Comparison of ENCODE assay signal across 10 cellular contexts in the genomic region with DNA sequence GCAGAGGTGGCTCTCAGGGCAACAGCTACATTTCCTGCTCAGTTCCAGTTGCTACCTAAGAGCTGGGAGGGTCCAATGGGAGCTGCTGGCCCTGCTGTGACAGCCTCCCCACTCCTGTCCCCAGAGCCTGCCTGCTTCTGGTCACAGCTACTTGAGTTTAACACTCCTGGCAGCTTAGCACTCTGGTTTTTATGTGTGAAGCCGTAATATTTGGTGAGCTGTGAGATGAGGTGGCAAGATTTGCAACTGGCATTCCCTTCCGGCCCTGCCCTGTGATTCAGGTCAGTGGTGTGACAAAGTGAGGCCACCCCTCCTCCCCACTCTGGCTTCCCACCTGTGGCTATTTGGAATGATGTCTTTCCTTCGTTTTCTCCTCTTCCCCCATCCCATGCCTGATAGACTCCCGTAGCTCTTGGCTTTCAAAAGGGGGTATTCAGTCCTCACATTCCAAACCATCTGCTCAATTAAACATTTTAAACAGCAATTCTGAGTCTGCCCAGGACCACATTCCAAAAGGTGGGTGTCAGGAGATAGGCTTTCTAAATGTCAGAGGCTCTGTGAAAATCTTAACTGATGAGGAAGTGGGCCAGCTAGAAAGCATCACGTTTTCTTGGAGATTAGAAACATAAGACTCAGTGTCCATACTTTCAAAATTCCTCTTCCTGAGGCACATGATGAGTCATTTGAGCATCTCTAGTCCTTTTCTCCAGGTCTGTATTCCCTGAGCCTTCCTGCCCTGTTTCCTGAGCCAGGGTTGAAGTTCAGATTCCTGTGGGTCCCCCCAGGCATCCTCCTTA. TPM values are rescaled to one million over a fixed set of nuclear protein-coding genes. Genes with fewer than 3 reads are reported as not detected.
DNase-seq lines count a peak whose midpoint lies in the region; ATAC-seq and TF ChIP-seq lines count a peak whose summit lies in the region.
"Had no signal": no experiment of that assay in that cellular context is flagged by ENCODE, and none has a peak within 500 bp of the region (broad histone marks: within the 10 kb centered on the region; RNA-seq: fewer than 3 reads in every experiment).

No MANE protein-coding gene starts in this region.

- no peaks in the 10 kb centered on the region for H4K20me1 ChIP-seq in BLaER1

- peaks cover 52% of the 10 kb centered on the region for H3K4me1 ChIP-seq in BLaER1
- no peaks in the 10 kb centered on the region for H3K4me1 ChIP-seq in prostate gland (replicated peaks)
- H3K4me1 ChIP-seq: parathyroid adenoma had no signal

- peak; percentile 74 for ATAC-seq in HG03175 (IDR thresholded peaks at IDR 0.05; ENCODE audit: unreplicated experiment)
- ATAC-seq: stimulated activated naive CD8-positive, alpha-beta T cell treated with anti-CD3 and anti-CD28 coated beads, Interleukin-15, amount 100 ng/mL, for 72 hours had no signal

- H3K4me2 ChIP-seq in BLaER1, result peak overlapping the region; percentile 62

- 56% methylated on average over 5 of the region's 5 CpGs for WGBS in prostate gland

- TF ChIP-seq POLR2A in prostate gland (IDR thresholded peaks at IDR 0.05), result no peak

- DNase-seq in RPMI7951 (ENCODE audit: low read depth) (peak; percentile 93), iris pigment epithelial cell (ENCODE audit: low read depth) (peak; percentile 62), prostate gland (ENCODE audit: low spot score) (no peak), mucosa of gallbladder (ENCODE audit: low spot score) (no peak), RKO (ENCODE audit: low spot score) (no peak), NCI-H2171 (lab: John Stamatoyannopoulos, UW) (no peak)
- DNase-seq: stimulated activated naive CD8-positive, alpha-beta T cell treated with anti-CD3 and anti-CD28 coated beads, Interleukin-15, amount 100 ng/mL, for 72 hours had no signal

- no peaks in the 10 kb centered on the region for H3K9me3 ChIP-seq in BLaER1
- no peaks in the 10 kb centered on the region for H3K9me3 ChIP-seq in prostate gland

- no peaks in the 10 kb centered on the region for H3K27me3 ChIP-seq in BLaER1
- no peaks in the 10 kb centered on the region for H3K27me3 ChIP-seq in prostate gland (replicated peaks; ENCODE audit: insufficient read depth)

- intact Hi-C loops in prostate gland (cut with DNase I), result no loop called here

- TF ChIP-seq CTCF in prostate gland (IDR thresholded peaks at IDR 0.05), result no peak

- H3K27ac ChIP-seq in BLaER1 (no peak overlapping the region), prostate gland (no peak overlapping the region)
- H3K27ac ChIP-seq: parathyroid adenoma had no signal

- no peak overlapping the region for H3K4me3 ChIP-seq in BLaER1
- no peak overlapping the region for H3K4me3 ChIP-seq in prostate gland

- no peaks in the 10 kb centered on the region for H3K36me3 ChIP-seq in BLaER1
- H3K36me3 ChIP-seq in prostate gland, result no peaks in the 10 kb centered on the region

- H3K9ac ChIP-seq in BLaER1, result no peak overlapping the region
- H3K9ac ChIP-seq: parathyroid adenoma had no signal

RNA-seq across cellular contexts. Expression of gene SKAP1, which starts 42.7 kb away (rescaled TPM):
- total RNA-seq in RPMI7951 (2014; rRNA removed; shearing (Covaris generic)), result 0.49 TPM in 1 of 2 replicates, not detected in the other
- 1 to 10 TPM; 1.1 to 1.4 TPM for total RNA-seq in prostate gland
- 5.4 TPM for total RNA-seq in mucosa of gallbladder

RNA-seq across cellular contexts. Expression of gene HOXB1, which starts 58.1 kb away (rescaled TPM):
- not detected in 2 replicates for total RNA-seq in RPMI7951 (2014; rRNA removed; shearing (Covaris generic))
- not detected for total RNA-seq in prostate gland
- total RNA-seq in mucosa of gallbladder, result not detected

Comparison
In these comparisons a context has a peak if more than half of its experiments do, and no peak if none do; other contexts are left out.
1. DNase-seq: peak in RPMI7951 (single experiment) and iris pigment epithelial cell (single experiment); none in prostate gland (single experiment), mucosa of gallbladder (single experiment), RKO (single experiment) and NCI-H2171 (single experiment).